ENCODE assay signal across 24 cellular contexts in genomic region chr17:72365857-72366415, GRCh38.
DNase-seq lines count a peak whose midpoint lies in the region; TF ChIP-seq lines count a peak whose summit lies in the region.
"Had no signal": no experiment of that assay in that cellular context is flagged by ENCODE, and none has a peak within 500 bp of the region (broad histone marks: within the 10 kb centered on the region; RNA-seq: fewer than 3 reads in every experiment).

No MANE protein-coding gene starts in this region.

- no peaks in the 10 kb centered on the region for H3K27me3 Mint-ChIP-seq in neural crest cell (ENCODE audit: low read depth)
- H3K27me3 Mint-ChIP-seq: activated T-cell treated with anti-CD3 and anti-CD28 coated beads, Interleukin-2, amount 50 U/mL, for 24 hours; naive B cell had no signal

- DNase-seq in EH (ENCODE audit: low read depth) (peak; percentile 65), LHCN-M2 (ENCODE audit: low read depth) (peak; percentile 65), choroid plexus epithelial cell (ENCODE audit: low read depth) (peak; percentile 36), neural crest cell (ENCODE audit: low read depth, low spot score) (no peak), NCI-H2196 treated with DMSO at 0.1 percent for 48 hours (lab: John Stamatoyannopoulos, UW; ENCODE audit: unreplicated experiment) (no peak), iPS-NIHi11 (ENCODE audit: low spot score) (no peak), ecto neural progenitor cell (ENCODE audit: low spot score) (no peak)
- DNase-seq: ACHN; activated CD4-positive, alpha-beta T cell treated with anti-CD3 and anti-CD28 coated beads for 4 hours; activated naive CD4-positive, alpha-beta T cell treated with Interleukin-2 at 50 U/mL for 16 hours; activated T-cell treated with anti-CD3 and anti-CD28 coated beads, Interleukin-2, amount 50 U/mL, for 24 hours; amniotic stem cell; immature natural killer cell; Kasumi-1; mesendoderm; naive B cell; NCI-H1694; NCI-H2171; NCI-H524; stimulated activated CD4-positive, alpha-beta T cell treated with anti-CD3 and anti-CD28 coated beads, Interleukin-2, amount 100 ng/mL, for 24 hours; upper lobe of right lung had no signal

- no peaks in the 10 kb centered on the region for H3K36me3 Mint-ChIP-seq in neural crest cell (ENCODE audit: low read depth)
- H3K36me3 Mint-ChIP-seq: immature natural killer cell, naive B cell had no signal

- peaks cover 3% of the 10 kb centered on the region for H3K9me3 Mint-ChIP-seq in neural crest cell
- H3K9me3 Mint-ChIP-seq: activated T-cell treated with anti-CD3 and anti-CD28 coated beads, Interleukin-2, amount 50 U/mL, for 24 hours; T-helper 1 cell treated with Interleukin-12 subunit alpha and Interleukin-12 subunit beta and Interleukin-4 antibody, amounts not matched to agents 30 μg/mL and 1 μg/mL, for 36 hours had no signal

- no peak overlapping the region for H3K4me3 Mint-ChIP-seq in neural crest cell
- H3K4me3 Mint-ChIP-seq: activated T-cell treated with anti-CD3 and anti-CD28 coated beads, Interleukin-2, amount 50 U/mL, for 24 hours; immature natural killer cell; naive B cell; T-helper 1 cell treated with Interleukin-12 subunit alpha and Interleukin-12 subunit beta and Interleukin-4 antibody, amounts not matched to agents 30 μg/mL and 1 μg/mL, for 36 hours had no signal

- TF ChIP-seq CTCF in choroid plexus epithelial cell (conservative IDR thresholded peaks at IDR 0.05; ENCODE audit: low read depth, low read length) (no peak), neural crest cell (conservative IDR thresholded peaks at IDR 0.05) (no peak)

- peak overlapping the region; percentile 54 for H3K27ac Mint-ChIP-seq in neural crest cell (ENCODE audit: unreplicated experiment)
- H3K27ac Mint-ChIP-seq: activated T-cell treated with anti-CD3 and anti-CD28 coated beads, Interleukin-2, amount 50 U/mL, for 24 hours; immature natural killer cell; naive B cell; T-helper 1 cell treated with Interleukin-12 subunit alpha and Interleukin-12 subunit beta and Interleukin-4 antibody, amounts not matched to agents 30 μg/mL and 1 μg/mL, for 36 hours had no signal

- H3K4me1 Mint-ChIP-seq in neural crest cell: peaks cover 6% of the 10 kb centered on the region
- H3K4me1 Mint-ChIP-seq: immature natural killer cell, naive B cell had no signal

- no peak overlapping the region for H3K4me3 ChIP-seq in choroid plexus epithelial cell (ENCODE audit: low read depth, low read length)
- H3K4me3 ChIP-seq: cardiac muscle cell, smooth muscle cell, upper lobe of right lung had no signal

Comparison
In these comparisons a context has a peak if more than half of its experiments do, and no peak if none do; other contexts are left out.
1. DNase-seq: peak in EH (single experiment), LHCN-M2 (single experiment) and choroid plexus epithelial cell (single experiment); none in neural crest cell (single experiment), NCI-H2196 treated with DMSO at 0.1 percent for 48 hours (single experiment), iPS-NIHi11 (single experiment) and ecto neural progenitor cell (single experiment).